8 cellular contexts compared by ENCODE assay signal in genomic region chr16:71961066-71962039, GRCh38. TPM values are rescaled to one million over a fixed set of nuclear protein-coding genes. Genes with fewer than 3 reads are reported as not detected.
A peak's percentile ranks its signal among the peaks of the same experiment; 100 is the strongest.
DNase-seq lines count a peak whose midpoint lies in the region; ATAC-seq and TF ChIP-seq lines count a peak whose summit lies in the region.

No MANE protein-coding gene starts in this region.

- H3K27me3 Mint-ChIP-seq in activated CD4-positive, alpha-beta memory T cell treated with anti-CD3 and anti-CD28 coated beads for 36 hours, result no peaks in the 10 kb centered on the region
- H3K27me3 Mint-ChIP-seq in memory B cell, result peaks cover 2% of the 10 kb centered on the region

- CTCF ChIA-PET in activated CD4-positive, alpha-beta memory T cell treated with anti-CD3 and anti-CD28 coated beads for 36 hours (lab: Charles Lee), result interaction anchor here (0.6 to 3.9 kb wide), 54 partner anchors 8 to 549 kb away, joined by 3 to 33 read pairs (median 5); partner anchors contain the start of genes AP1G1, DHX38, IST1 and TXNL4B

- H3K9me3 Mint-ChIP-seq in activated CD4-positive, alpha-beta memory T cell treated with anti-CD3 and anti-CD28 coated beads for 36 hours, result no peaks in the 10 kb centered on the region
- no peaks in the 10 kb centered on the region for H3K9me3 Mint-ChIP-seq in memory B cell

- intact Hi-C loops in activated CD4-positive, alpha-beta memory T cell treated with anti-CD3 and anti-CD28 coated beads for 36 hours (cut with micrococcal nuclease), result loop anchor here (1.0 to 10.0 kb wide), 4 partner anchors 79 to 396 kb away; no protein-coding TSS in a partner anchor

- no peaks in the 10 kb centered on the region for H3K36me3 Mint-ChIP-seq in activated CD4-positive, alpha-beta memory T cell treated with anti-CD3 and anti-CD28 coated beads for 36 hours
- no peaks in the 10 kb centered on the region for H3K36me3 Mint-ChIP-seq in memory B cell

- DNase-seq in AG09309 (ENCODE audit: low read depth) (peak; percentile 69), NCI-H774 (lab: John Stamatoyannopoulos, UW) (peak; percentile 25), memory B cell (ENCODE audit: low spot score in 2 of 2) (peak; percentile 74 to 77)
- peak; percentile 90 for DNase-seq in activated CD4-positive, alpha-beta memory T cell treated with anti-CD3 and anti-CD28 coated beads for 36 hours
- peak; percentile 45 to 59 (median 52) for DNase-seq in effector memory CD4-positive, alpha-beta T cell
- DNase-seq in stimulated activated CD8-positive, alpha-beta memory T cell treated with anti-CD3 and anti-CD28 coated beads, Interleukin-15, amount 100 ng/mL, for 24 hours (ENCODE audit: low read depth), result peak; percentile 50

- peaks cover 2% of the 10 kb centered on the region for H3K4me1 Mint-ChIP-seq in activated CD4-positive, alpha-beta memory T cell treated with anti-CD3 and anti-CD28 coated beads for 36 hours (ENCODE audit: low read depth)
- H3K4me1 Mint-ChIP-seq in memory B cell, result peaks cover 23% of the 10 kb centered on the region

- H3K4me1 ChIP-seq in effector memory CD4-positive, alpha-beta T cell (ENCODE audit: control insufficient read depth, insufficient read depth, low read length, poor library complexity, severe bottlenecking), result no peaks in the 10 kb centered on the region

- ATAC-seq in GM18870 (IDR thresholded peaks at IDR 0.05; ENCODE audit: unreplicated experiment) (peak; percentile 61), HG03469 (IDR thresholded peaks at IDR 0.05; ENCODE audit: unreplicated experiment) (peak; percentile 42), memory B cell (ENCODE audit: low read depth) (peak; percentile 90)

- H3K27me3 ChIP-seq in effector memory CD4-positive, alpha-beta T cell (replicated peaks; ENCODE audit: control insufficient read depth, insufficient read depth, low read length, poor library complexity, severe bottlenecking), result no peaks in the 10 kb centered on the region

- no peak overlapping the region for H3K4me3 ChIP-seq in AG09309 (ENCODE audit: control insufficient read depth, low read depth, low read length)
- no peak overlapping the region for H3K4me3 ChIP-seq in effector memory CD4-positive, alpha-beta T cell (ENCODE audit: insufficient read depth, low read depth, low read length, poor library complexity, severe bottlenecking)

- H3K27ac Mint-ChIP-seq in activated CD4-positive, alpha-beta memory T cell treated with anti-CD3 and anti-CD28 coated beads for 36 hours, result no peak overlapping the region
- no peak overlapping the region for H3K27ac Mint-ChIP-seq in memory B cell

- no peak overlapping the region for H3K4me3 Mint-ChIP-seq in activated CD4-positive, alpha-beta memory T cell treated with anti-CD3 and anti-CD28 coated beads for 36 hours
- H3K4me3 Mint-ChIP-seq in memory B cell, result no peak overlapping the region

- POLR2A ChIA-PET in activated CD4-positive, alpha-beta memory T cell treated with anti-CD3 and anti-CD28 coated beads for 36 hours (lab: Charles Lee), result interaction anchor here (0.6 kb wide), 1 partner anchor 206 kb away, joined by 3 read pairs; no protein-coding TSS in a partner anchor

- no peaks in the 10 kb centered on the region for H3K36me3 ChIP-seq in effector memory CD4-positive, alpha-beta T cell (ENCODE audit: control insufficient read depth, insufficient read depth, low read length)

- peak; percentile 81 for TF ChIP-seq CTCF in AG09309 (IDR thresholded peaks at IDR 0.05; ENCODE audit: control insufficient read depth, insufficient read depth, low read depth, low read length, missing control alignments)

- H3K27ac ChIP-seq in effector memory CD4-positive, alpha-beta T cell (ENCODE audit: insufficient read depth, low read length, poor library complexity, severe bottlenecking), result no peak overlapping the region

- H3K9me3 ChIP-seq in effector memory CD4-positive, alpha-beta T cell (ENCODE audit: control insufficient read depth, low read length), result no peaks in the 10 kb centered on the region

RNA-seq across cellular contexts. Expression of gene PKD1L3, which starts 38.8 kb away (rescaled TPM):
- not detected for total RNA-seq in activated CD4-positive, alpha-beta memory T cell treated with anti-CD3 and anti-CD28 coated beads for 36 hours

RNA-seq across cellular contexts. Expression of gene DHODH, which starts 47.2 kb away (rescaled TPM):
- total RNA-seq in activated CD4-positive, alpha-beta memory T cell treated with anti-CD3 and anti-CD28 coated beads for 36 hours, result 10 to 100 TPM; 16.9 to 18.6 TPM

Comparison
In these comparisons a context has a peak if more than half of its experiments do, and no peak if none do; other contexts are left out.
1. DNase-seq: peak in every context shown above with its lines; median percentile 90 in activated CD4-positive, alpha-beta memory T cell treated with anti-CD3 and anti-CD28 coated beads for 36 hours; 76 in memory B cell; 69 in AG09309; 52 in effector memory CD4-positive, alpha-beta T cell; 50 in stimulated activated CD8-positive, alpha-beta memory T cell treated with anti-CD3 and anti-CD28 coated beads, Interleukin-15, amount 100 ng/mL, for 24 hours; 25 in NCI-H774.